ENCODE assay signal across 20 cellular contexts in the genomic region with DNA sequence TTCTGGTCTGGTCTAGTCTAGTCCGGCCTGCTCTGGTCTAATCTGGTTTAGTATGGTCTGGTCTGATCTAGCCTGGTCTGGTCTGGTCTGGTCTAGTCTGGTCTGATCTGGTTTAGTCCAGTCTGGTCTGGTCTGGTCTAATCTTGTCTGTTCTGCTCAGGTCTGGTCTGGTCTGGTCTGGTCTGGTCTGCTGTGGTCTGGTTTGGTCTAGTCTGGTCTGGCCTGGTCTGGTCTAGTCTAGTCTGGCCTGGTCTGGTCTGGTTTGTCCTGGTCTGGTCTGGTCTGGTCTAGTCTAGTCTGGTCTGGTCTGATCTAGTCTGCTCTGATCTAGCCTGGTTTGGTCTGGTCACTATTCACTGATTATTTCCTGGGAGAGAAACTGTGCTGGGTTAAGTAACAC.
A peak's percentile ranks its signal among the peaks of the same experiment; 100 is the strongest.
DNase-seq lines count a peak whose midpoint lies in the region; ATAC-seq, FAIRE-seq and TF ChIP-seq lines count a peak whose summit lies in the region.
"Had no signal": no experiment of that assay in that cellular context is flagged by ENCODE, and none has a peak within 500 bp of the region (broad histone marks: within the 10 kb centered on the region; RNA-seq: fewer than 3 reads in every experiment).

No MANE protein-coding gene starts in this region.

- H3K27me3 ChIP-seq in right lobe of liver: no peaks in the 10 kb centered on the region
- H3K27me3 ChIP-seq in HepG2 (ENCODE audit: control insufficient read depth in 1 of 2, insufficient read depth in 2 of 2, low read length in 2 of 2): peaks cover 4 to 48% of the 10 kb centered on the region in 2 experiments
- H3K27me3 ChIP-seq: BLaER1 treated with 17β-estradiol and CSF1 and Interleukin-3, amounts not matched to agents 10 nM and 100 nM had no signal

- POLR2A ChIA-PET in HepG2 (lab: Yijun Ruan, JAX): no interaction called here
- POLR2A ChIA-PET in activated CD4-positive, alpha-beta T cell treated with anti-CD3 and anti-CD28 coated beads, Interleukin-2, amount 10 ng/mL, durations not matched to agents 7 days and 5 days (lab: Charles Lee): no interaction called here

- no peak overlapping the region for H3K27ac ChIP-seq in right lobe of liver
- no peak overlapping the region for H3K27ac ChIP-seq in HepG2 (ENCODE audit: extremely low read length, insufficient read depth, low read length)
- H3K27ac ChIP-seq: BLaER1 treated with 17β-estradiol and CSF1 and Interleukin-3, amounts not matched to agents 10 nM and 100 nM; KMS-11 had no signal

- WGBS in right lobe of liver (ENCODE audit: insufficient coverage, low coverage, low lambda C conversion rate, missing lambda C conversion rate): 60% methylated on average over 1 of the region's 1 CpG
- 0% methylated on average over 1 of the region's 1 CpG for WGBS in HepG2 (ENCODE audit: low lambda C conversion rate)

- peaks cover 3% of the 10 kb centered on the region; the same call in 1 of the 2 replicates for H4K20me1 ChIP-seq in HepG2 (ENCODE audit: insufficient read depth, low read length)

- H3K9me3 Mint-ChIP-seq in endothelial cell (ENCODE audit: unreplicated experiment) (peaks cover 5% of the 10 kb centered on the region), nephron progenitor cell (peaks cover 33% of the 10 kb centered on the region)
- H3K9me3 Mint-ChIP-seq in activated CD4-positive, alpha-beta T cell treated with anti-CD3 and anti-CD28 coated beads, Interleukin-2, amount 10 ng/mL, durations not matched to agents 7 days and 5 days: peaks cover 11% of the 10 kb centered on the region

- DNase-seq in right lobe of liver (peak in 1 of 3 donors; percentile 6), HepG2 (ENCODE audit: low spot score) (no peak), endothelial cell (ENCODE audit: low spot score) (no peak), nephron progenitor cell (no peak), EL (no peak), CD1c-positive myeloid dendritic cell (ENCODE audit: extremely low spot score) (no peak)
- DNase-seq in activated CD4-positive, alpha-beta T cell treated with anti-CD3 and anti-CD28 coated beads, Interleukin-2, amount 10 ng/mL, durations not matched to agents 7 days and 5 days: no peak
- DNase-seq: DND-41, GDM1, GOT3, NCI-H1092, NCI-H1694, NCI-H2107, NCI-H2227 treated with DMSO at 0.1 percent for 48 hours, NCI-H524 treated with DMSO at 0.1 percent for 48 hours had no signal

- no peak overlapping the region for H3K9ac ChIP-seq in HepG2 (ENCODE audit: insufficient read depth, low read depth, low read length)
- H3K9ac ChIP-seq: BLaER1 treated with 17β-estradiol and CSF1 and Interleukin-3, amounts not matched to agents 10 nM and 100 nM; KMS-11 had no signal

- TF ChIP-seq EP300 in HepG2 (IDR thresholded peaks at IDR 0.05; ENCODE audit: low read depth in 2 of 2, low read length in 2 of 2) (no peak), HepG2 (CRISPR knock-in tag; IDR thresholded peaks at IDR 0.05; ENCODE audit: borderline replicate concordance) (no peak)

- intact Hi-C loops in right lobe of liver (cut with DNase I) (no loop called here), HepG2 (cut with micrococcal nuclease; ENCODE audit: unreplicated experiment) (no loop called here)

- in situ Hi-C loops in HepG2 (cut with HindIII; ENCODE audit: extremely low pct_ligation_motif_present, low pct_unique_long_range_greater_than_20kb): no loop called here

- H3K4me1 ChIP-seq in right lobe of liver (no peaks in the 10 kb centered on the region), HepG2 (ENCODE audit: insufficient read depth, low read length) (peaks cover 15% of the 10 kb centered on the region)
- H3K4me1 ChIP-seq: BLaER1 treated with 17β-estradiol and CSF1 and Interleukin-3, amounts not matched to agents 10 nM and 100 nM had no signal

- H3K36me3 ChIP-seq in right lobe of liver (no peaks in the 10 kb centered on the region), HepG2 (replicated peaks in 1 of 2; ENCODE audit: control insufficient read depth in 1 of 2, insufficient read depth in 2 of 2, low read length in 2 of 2) (no peaks in the 10 kb centered on the region)
- H3K36me3 ChIP-seq: BLaER1 treated with 17β-estradiol and CSF1 and Interleukin-3, amounts not matched to agents 10 nM and 100 nM had no signal

- BruUV-seq in HepG2 (replicated peaks; lab: Mats Ljungman, UMichigan): no TSS peak

- H3K4me3 ChIP-seq in right lobe of liver (no peak overlapping the region), HepG2 (replicated peaks in 1 of 3; ENCODE audit: insufficient read depth in 1 of 3, low read depth in 2 of 3, low read length in 3 of 3) (no peak overlapping the region)
- H3K4me3 ChIP-seq: BLaER1 treated with 17β-estradiol and CSF1 and Interleukin-3, amounts not matched to agents 10 nM and 100 nM; GM12878 had no signal

- no peak for TF ChIP-seq POLR2A in right lobe of liver (IDR thresholded peaks at IDR 0.05)
- TF ChIP-seq POLR2A in HepG2 (IDR thresholded peaks at IDR 0.05; ENCODE audit: insufficient read depth in 1 of 2, low read depth in 2 of 2, low read length in 2 of 2): no peak

- H3K9me3 ChIP-seq in right lobe of liver (peaks cover 0 to 7% (median 0%) of the 10 kb centered on the region in 4 donors), HepG2 (ENCODE audit: low read length) (peaks cover 19% of the 10 kb centered on the region)

- H3K4me1 Mint-ChIP-seq in endothelial cell (ENCODE audit: unreplicated experiment) (no peaks in the 10 kb centered on the region), nephron progenitor cell (no peaks in the 10 kb centered on the region)
- H3K4me1 Mint-ChIP-seq in activated CD4-positive, alpha-beta T cell treated with anti-CD3 and anti-CD28 coated beads, Interleukin-2, amount 10 ng/mL, durations not matched to agents 7 days and 5 days: no peaks in the 10 kb centered on the region

- no peak overlapping the region for H3K4me3 Mint-ChIP-seq in endothelial cell (ENCODE audit: unreplicated experiment)
- H3K4me3 Mint-ChIP-seq in nephron progenitor cell: no peak overlapping the region
- no peak overlapping the region for H3K4me3 Mint-ChIP-seq in activated CD4-positive, alpha-beta T cell treated with anti-CD3 and anti-CD28 coated beads, Interleukin-2, amount 10 ng/mL, durations not matched to agents 7 days and 5 days

- peak overlapping the region; percentile 31 for H3K27ac Mint-ChIP-seq in endothelial cell (ENCODE audit: unreplicated experiment)
- peak overlapping the region; percentile 12 for H3K27ac Mint-ChIP-seq in nephron progenitor cell
- H3K27ac Mint-ChIP-seq in activated CD4-positive, alpha-beta T cell treated with anti-CD3 and anti-CD28 coated beads, Interleukin-2, amount 10 ng/mL, durations not matched to agents 7 days and 5 days: no peak overlapping the region

- TF ChIP-seq CTCF in right lobe of liver (IDR thresholded peaks at IDR 0.05) (no peak), HepG2 (CRISPR knock-in tag; IDR thresholded peaks at IDR 0.05) (no peak), endothelial cell (IDR thresholded peaks at IDR 0.05; ENCODE audit: unreplicated experiment) (no peak), nephron progenitor cell (IDR thresholded peaks at IDR 0.05) (no peak)

- no peak for TF ChIP-seq RAD21 in HepG2 (CRISPR knock-in tag; IDR thresholded peaks at IDR 0.05)

- H3K79me2 ChIP-seq in HepG2 (ENCODE audit: insufficient read depth, low read length): no peaks in the 10 kb centered on the region

- no peak for FAIRE-seq in HepG2 (lab: Jason Lieb, UNC)
- FAIRE-seq: A204.1, GM12878 had no signal

- CTCF ChIA-PET in HepG2 (lab: Yijun Ruan, JAX; ENCODE audit: low intra/inter-chr PET ratio, low total read pairs): no interaction called here
- CTCF ChIA-PET in activated CD4-positive, alpha-beta T cell treated with anti-CD3 and anti-CD28 coated beads, Interleukin-2, amount 10 ng/mL, durations not matched to agents 7 days and 5 days (lab: Charles Lee): no interaction called here

- peaks cover 5% of the 10 kb centered on the region for H3K36me3 Mint-ChIP-seq in endothelial cell (ENCODE audit: low read depth, unreplicated experiment)
- H3K36me3 Mint-ChIP-seq in nephron progenitor cell (ENCODE audit: low read depth): no peaks in the 10 kb centered on the region
- H3K36me3 Mint-ChIP-seq in activated CD4-positive, alpha-beta T cell treated with anti-CD3 and anti-CD28 coated beads, Interleukin-2, amount 10 ng/mL, durations not matched to agents 7 days and 5 days (ENCODE audit: low read depth): no peaks in the 10 kb centered on the region

- H3K27me3 Mint-ChIP-seq in endothelial cell (ENCODE audit: unreplicated experiment) (peaks cover 4% of the 10 kb centered on the region), nephron progenitor cell (ENCODE audit: low read depth, poor library complexity) (peaks cover 13% of the 10 kb centered on the region)
- H3K27me3 Mint-ChIP-seq in activated CD4-positive, alpha-beta T cell treated with anti-CD3 and anti-CD28 coated beads, Interleukin-2, amount 10 ng/mL, durations not matched to agents 7 days and 5 days: no peaks in the 10 kb centered on the region

- no peak overlapping the region for H3K4me2 ChIP-seq in HepG2 (ENCODE audit: low read depth, low read length)
- H3K4me2 ChIP-seq: BLaER1 treated with 17β-estradiol and CSF1 and Interleukin-3, amounts not matched to agents 10 nM and 100 nM; KMS-11 had no signal

- ATAC-seq in right lobe of liver: peak in 3 of 4 donors; percentile 38 to 52 (median 40)
- ATAC-seq in HepG2: no peak
- no peak for ATAC-seq in HG03571 (IDR thresholded peaks at IDR 0.05; ENCODE audit: unreplicated experiment)
- ATAC-seq: GM12878 had no signal

- H2AFZ ChIP-seq in HepG2 (ENCODE audit: low read length): no peak overlapping the region

TF ChIP-seq in HepG2, 621 proteins besides CTCF, POLR2A, EP300 and RAD21 (continues in another document):
- TF ChIP-seq ZNF552 (CRISPR knock-in tag; IDR thresholded peaks at IDR 0.05; ENCODE audit: borderline replicate concordance) (no peak), ZBTB39 (CRISPR knock-in tag; IDR thresholded peaks at IDR 0.05) (no peak), ZFP41 (CRISPR knock-in tag; IDR thresholded peaks at IDR 0.05; ENCODE audit: borderline replicate concordance) (no peak), SETDB1 (CRISPR knock-in tag; IDR thresholded peaks at IDR 0.05; ENCODE audit: borderline replicate concordance) (no peak), ZNF274 (CRISPR knock-in tag; IDR thresholded peaks at IDR 0.05) (no peak), ZNF432 (CRISPR knock-in tag; IDR thresholded peaks at IDR 0.05; ENCODE audit: borderline replicate concordance) (no peak)

Comparison
In these comparisons a context has a peak if more than half of its experiments do, and no peak if none do; other contexts are left out.
1. ATAC-seq: peak in right lobe of liver (3 of 4); none in HepG2 (single experiment) and HG03571 (single experiment).